In the genomic region with DNA sequence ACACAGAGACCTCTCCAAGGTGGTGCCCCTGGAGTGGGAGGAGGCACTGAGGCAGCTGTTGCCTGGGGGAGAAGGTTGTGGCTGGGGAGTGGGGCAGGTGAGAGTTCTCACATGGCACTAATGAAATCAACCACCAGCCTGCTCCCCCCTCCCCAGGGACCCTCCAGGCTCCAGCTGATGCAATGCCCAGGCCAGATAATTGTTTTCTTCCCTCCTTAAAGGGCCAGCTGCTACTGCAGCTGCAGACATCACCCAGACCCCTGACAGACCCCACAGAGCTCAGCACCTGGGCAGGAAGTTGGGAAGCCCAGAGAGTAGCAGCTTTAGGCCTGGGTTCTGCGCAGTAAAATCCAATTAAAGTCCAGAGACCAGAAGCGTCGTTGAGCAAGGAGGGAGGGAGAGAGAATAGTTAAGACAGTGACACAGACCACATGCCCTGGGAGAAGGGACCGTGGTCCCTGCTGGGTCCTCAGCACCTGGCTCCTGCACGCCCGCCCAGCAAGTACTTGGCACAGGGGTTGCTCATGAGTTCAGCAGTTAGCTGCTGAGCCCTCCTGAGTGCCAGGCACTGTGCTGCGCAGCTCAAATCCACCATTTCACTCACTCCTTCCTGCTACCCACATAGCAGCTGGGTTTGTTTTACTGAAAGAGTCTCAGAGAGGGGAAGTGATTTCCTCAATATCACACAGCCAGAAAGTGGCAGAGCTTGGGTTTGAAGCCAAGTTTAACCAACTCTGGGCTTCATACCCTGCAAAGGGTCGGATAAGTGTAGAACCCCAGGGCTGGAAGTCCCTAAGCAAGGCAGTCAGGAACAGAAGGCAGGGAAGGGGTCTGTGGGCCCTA, we compare ENCODE assay signal across 10 cellular contexts. TPM values are rescaled to one million over a fixed set of nuclear protein-coding genes. Genes with fewer than 3 reads are reported as not detected.
A peak's percentile ranks its signal among the peaks of the same experiment; 100 is the strongest.
DNase-seq lines count a peak whose midpoint lies in the region; ATAC-seq lines count a peak whose summit lies in the region.
"Had no signal": no experiment of that assay in that cellular context is flagged by ENCODE, and none has a peak within 500 bp of the region (broad histone marks: within the 10 kb centered on the region; RNA-seq: fewer than 3 reads in every experiment).

No MANE protein-coding gene starts in this region.

- no peaks in the 10 kb centered on the region for H3K9me3 Mint-ChIP-seq in CD4-positive, alpha-beta memory T cell
- H3K9me3 Mint-ChIP-seq in memory B cell = no peaks in the 10 kb centered on the region

- no peak overlapping the region for H3K4me3 ChIP-seq in CD4-positive, alpha-beta memory T cell (ENCODE audit: low read length in 2 of 2)
- H3K4me3 ChIP-seq in Jurkat, Clone E6-1 (ENCODE audit: low read length) = 0 out of 2 replicates have a peak overlapping the region, but pooled peaks have one; percentile 9
- no peak overlapping the region; the same call in 1 of the 2 replicates for H3K4me3 ChIP-seq in SJCRH30

- H3K4me1 Mint-ChIP-seq in CD4-positive, alpha-beta memory T cell = peaks cover 4 to 35% (median 12%) of the 10 kb centered on the region in 4 donors
- H3K4me1 Mint-ChIP-seq in memory B cell = peaks cover 17% of the 10 kb centered on the region

- ATAC-seq in memory B cell (ENCODE audit: low read depth) = no peak
- no peak for ATAC-seq in HG03439 (IDR thresholded peaks at IDR 0.05; ENCODE audit: unreplicated experiment)
- no peak for ATAC-seq in GM21717 (IDR thresholded peaks at IDR 0.05; ENCODE audit: unreplicated experiment)

- CTCF ChIA-PET in CD4-positive, alpha-beta memory T cell (lab: Charles Lee; ENCODE audit: partially characterized antibody) = interaction anchor here (0.5 to 2.6 kb wide), 2 partner anchors 111 to 494 kb away, joined by 3 to 7 read pairs; no protein-coding TSS in a partner anchor

- no peaks in the 10 kb centered on the region for H3K27me3 Mint-ChIP-seq in CD4-positive, alpha-beta memory T cell
- H3K27me3 Mint-ChIP-seq in memory B cell = no peaks in the 10 kb centered on the region

- no peaks in the 10 kb centered on the region for H3K27me3 ChIP-seq in CD4-positive, alpha-beta memory T cell (ENCODE audit: insufficient read depth, low read length)
- H3K27me3 ChIP-seq in SJCRH30 = no peaks in the 10 kb centered on the region

- H3K36me3 Mint-ChIP-seq in CD4-positive, alpha-beta memory T cell = no peaks in the 10 kb centered on the region
- no peaks in the 10 kb centered on the region for H3K36me3 Mint-ChIP-seq in memory B cell

- peak overlapping the region in 5 of 8 donors; percentile 36 to 74 (median 62) for H3K4me3 Mint-ChIP-seq in CD4-positive, alpha-beta memory T cell
- H3K4me3 Mint-ChIP-seq in memory B cell = peak overlapping the region; percentile 54

- POLR2A ChIA-PET in CD4-positive, alpha-beta memory T cell (lab: Charles Lee; ENCODE audit: partially characterized antibody) = interaction anchor here (3.6 kb wide), 1 partner anchor 28 kb away, joined by 28 read pairs; a partner anchor contains a TSS

- intact Hi-C loops in CD4-positive, alpha-beta memory T cell (cut with micrococcal nuclease) = no loop called here

- no peaks in the 10 kb centered on the region for H3K9me3 ChIP-seq in CD4-positive, alpha-beta memory T cell (ENCODE audit: control insufficient read depth in 1 of 2, low read length in 2 of 2)
- no peaks in the 10 kb centered on the region for H3K9me3 ChIP-seq in SJCRH30 (replicated peaks)

- no peak for DNase-seq in CD4-positive, alpha-beta memory T cell
- DNase-seq in Jurkat, Clone E6-1 (ENCODE audit: low read depth, low spot score) = peak; percentile 62
- DNase-seq in SJCRH30 (peak; percentile 83 to 90), memory B cell (ENCODE audit: low spot score in 2 of 2) (no peak), SKM-1 treated with dmso at 0.1 percent for 144 hours (lab: John Stamatoyannopoulos, UW; ENCODE audit: unreplicated experiment) (no peak), pons (ENCODE audit: low spot score) (no peak)
- DNase-seq: cerebellar nuclear complex, posterior cingulate gyrus had no signal

- peak overlapping the region in 6 of 7 donors; percentile 6 to 78 (median 62) for H3K27ac Mint-ChIP-seq in CD4-positive, alpha-beta memory T cell
- no peak overlapping the region for H3K27ac Mint-ChIP-seq in memory B cell

- H3K36me3 ChIP-seq in CD4-positive, alpha-beta memory T cell (ENCODE audit: insufficient read depth, low read length) = no peaks in the 10 kb centered on the region
- no peaks in the 10 kb centered on the region for H3K36me3 ChIP-seq in SJCRH30

- H3K27ac ChIP-seq in CD4-positive, alpha-beta memory T cell (ENCODE audit: low read depth, low read length) = no peak overlapping the region
- peak overlapping the region; percentile 56 for H3K27ac ChIP-seq in SJCRH30

- H3K4me1 ChIP-seq in CD4-positive, alpha-beta memory T cell (ENCODE audit: insufficient read depth, low read length) = peaks cover 14% of the 10 kb centered on the region
- H3K4me1 ChIP-seq in SJCRH30 = peaks cover 31% of the 10 kb centered on the region

RNA-seq across cellular contexts. Expression of a gene that starts 1.9 kb away (rescaled TPM):
- total RNA-seq in CD4-positive, alpha-beta memory T cell = 1 to 10 TPM; 2.0 to 2.3 TPM
- polyA plus RNA-seq in CD4-positive, alpha-beta memory T cell = 1 to 10 TPM; 1.5 to 3.4 TPM
- polyA plus RNA-seq in Jurkat, Clone E6-1 (2012; ENCODE audit: insufficient read depth, insufficient read length) = 13.9 TPM
- total RNA-seq in SJCRH30 (2014; rRNA removed; shearing (Covaris generic)) = 10.0 and 12.7 TPM in 2 replicates

RNA-seq across cellular contexts. Expression of a gene that starts 28.0 kb away (rescaled TPM):
- total RNA-seq in CD4-positive, alpha-beta memory T cell = 10 to 100 TPM; 70.4 to 73.6 TPM
- polyA plus RNA-seq in CD4-positive, alpha-beta memory T cell = 10 to 100 TPM; 47.7 to 67.2 TPM
- polyA plus RNA-seq in Jurkat, Clone E6-1 (2012; ENCODE audit: insufficient read depth, insufficient read length) = 87.5 TPM
- total RNA-seq in SJCRH30 (2014; rRNA removed; shearing (Covaris generic)) = 52.8 and 55.6 TPM in 2 replicates

Comparison
In these comparisons a context has a peak if more than half of its experiments do, and no peak if none do; other contexts are left out.
1. DNase-seq: peak in Jurkat, Clone E6-1 (single experiment) and SJCRH30 (2 of 2); none in CD4-positive, alpha-beta memory T cell (0 of 5), memory B cell (0 of 2), SKM-1 treated with dmso at 0.1 percent for 144 hours (single experiment) and pons (single experiment).